ENCODE assay signal across 2 cellular contexts in the genomic region with DNA sequence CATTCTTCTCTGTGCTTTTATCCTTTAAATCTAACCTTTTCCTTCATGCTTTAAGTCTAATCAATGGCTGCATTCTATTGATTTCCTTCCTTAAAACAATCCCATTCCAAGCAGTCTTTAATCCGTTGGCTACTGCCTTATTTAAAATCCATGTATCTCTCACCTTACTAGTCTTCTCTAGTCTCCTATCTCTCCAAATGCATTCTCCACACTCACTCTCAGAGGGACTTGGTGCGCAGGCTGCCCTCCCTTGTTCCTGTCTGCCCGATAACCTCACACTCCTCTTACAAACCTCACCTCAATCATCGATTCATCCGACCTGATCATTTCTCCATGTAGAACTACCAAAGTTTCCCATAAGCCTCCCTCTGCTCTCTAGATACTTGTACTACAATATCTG.
TF ChIP-seq lines count a peak whose summit lies in the region.

No MANE protein-coding gene starts in this region.

TF ChIP-seq in WTC11, 78 proteins besides CTCF, POLR2A, EP300 and RAD21 (continued from another document):
- TF ChIP-seq HMGA2 (CRISPR knock-in tag; IDR thresholded peaks at IDR 0.05), result no peak
- TF ChIP-seq, protein P1, sequence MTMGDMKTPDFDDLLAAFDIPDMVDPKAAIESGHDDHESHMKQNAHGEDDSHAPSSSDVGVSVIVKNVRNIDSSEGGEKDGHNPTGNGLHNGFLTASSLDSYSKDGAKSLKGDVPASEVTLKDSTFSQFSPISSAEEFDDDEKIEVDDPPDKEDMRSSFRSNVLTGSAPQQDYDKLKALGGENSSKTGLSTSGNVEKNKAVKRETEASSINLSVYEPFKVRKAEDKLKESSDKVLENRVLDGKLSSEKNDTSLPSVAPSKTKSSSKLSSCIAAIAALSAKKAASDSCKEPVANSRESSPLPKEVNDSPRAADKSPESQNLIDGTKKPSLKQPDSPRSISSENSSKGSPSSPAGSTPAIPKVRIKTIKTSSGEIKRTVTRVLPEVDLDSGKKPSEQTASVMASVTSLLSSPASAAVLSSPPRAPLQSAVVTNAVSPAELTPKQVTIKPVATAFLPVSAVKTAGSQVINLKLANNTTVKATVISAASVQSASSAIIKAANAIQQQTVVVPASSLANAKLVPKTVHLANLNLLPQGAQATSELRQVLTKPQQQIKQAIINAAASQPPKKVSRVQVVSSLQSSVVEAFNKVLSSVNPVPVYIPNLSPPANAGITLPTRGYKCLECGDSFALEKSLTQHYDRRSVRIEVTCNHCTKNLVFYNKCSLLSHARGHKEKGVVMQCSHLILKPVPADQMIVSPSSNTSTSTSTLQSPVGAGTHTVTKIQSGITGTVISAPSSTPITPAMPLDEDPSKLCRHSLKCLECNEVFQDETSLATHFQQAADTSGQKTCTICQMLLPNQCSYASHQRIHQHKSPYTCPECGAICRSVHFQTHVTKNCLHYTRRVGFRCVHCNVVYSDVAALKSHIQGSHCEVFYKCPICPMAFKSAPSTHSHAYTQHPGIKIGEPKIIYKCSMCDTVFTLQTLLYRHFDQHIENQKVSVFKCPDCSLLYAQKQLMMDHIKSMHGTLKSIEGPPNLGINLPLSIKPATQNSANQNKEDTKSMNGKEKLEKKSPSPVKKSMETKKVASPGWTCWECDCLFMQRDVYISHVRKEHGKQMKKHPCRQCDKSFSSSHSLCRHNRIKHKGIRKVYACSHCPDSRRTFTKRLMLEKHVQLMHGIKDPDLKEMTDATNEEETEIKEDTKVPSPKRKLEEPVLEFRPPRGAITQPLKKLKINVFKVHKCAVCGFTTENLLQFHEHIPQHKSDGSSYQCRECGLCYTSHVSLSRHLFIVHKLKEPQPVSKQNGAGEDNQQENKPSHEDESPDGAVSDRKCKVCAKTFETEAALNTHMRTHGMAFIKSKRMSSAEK (CRISPR knock-in tag; IDR thresholded peaks at IDR 0.05; ENCODE audit: borderline replicate concordance), result no peak
- TF ChIP-seq OVOL2 (CRISPR knock-in tag; IDR thresholded peaks at IDR 0.05; ENCODE audit: borderline replicate concordance), result no peak
- TF ChIP-seq ZBTB21 (CRISPR knock-in tag; IDR thresholded peaks at IDR 0.05; ENCODE audit: borderline replicate concordance), result no peak
- TF ChIP-seq EMX1 (CRISPR knock-in tag; IDR thresholded peaks at IDR 0.05), result no peak
- TF ChIP-seq, protein P2, sequence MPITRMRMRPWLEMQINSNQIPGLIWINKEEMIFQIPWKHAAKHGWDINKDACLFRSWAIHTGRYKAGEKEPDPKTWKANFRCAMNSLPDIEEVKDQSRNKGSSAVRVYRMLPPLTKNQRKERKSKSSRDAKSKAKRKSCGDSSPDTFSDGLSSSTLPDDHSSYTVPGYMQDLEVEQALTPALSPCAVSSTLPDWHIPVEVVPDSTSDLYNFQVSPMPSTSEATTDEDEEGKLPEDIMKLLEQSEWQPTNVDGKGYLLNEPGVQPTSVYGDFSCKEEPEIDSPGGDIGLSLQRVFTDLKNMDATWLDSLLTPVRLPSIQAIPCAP (CRISPR knock-in tag; IDR thresholded peaks at IDR 0.05), result no peak
- no peak for TF ChIP-seq GTF2I (CRISPR knock-in tag; conservative IDR thresholded peaks at IDR 0.05)
- TF ChIP-seq CBFB (CRISPR knock-in tag; IDR thresholded peaks at IDR 0.05; ENCODE audit: low read depth), result no peak
- TF ChIP-seq, protein P3, sequence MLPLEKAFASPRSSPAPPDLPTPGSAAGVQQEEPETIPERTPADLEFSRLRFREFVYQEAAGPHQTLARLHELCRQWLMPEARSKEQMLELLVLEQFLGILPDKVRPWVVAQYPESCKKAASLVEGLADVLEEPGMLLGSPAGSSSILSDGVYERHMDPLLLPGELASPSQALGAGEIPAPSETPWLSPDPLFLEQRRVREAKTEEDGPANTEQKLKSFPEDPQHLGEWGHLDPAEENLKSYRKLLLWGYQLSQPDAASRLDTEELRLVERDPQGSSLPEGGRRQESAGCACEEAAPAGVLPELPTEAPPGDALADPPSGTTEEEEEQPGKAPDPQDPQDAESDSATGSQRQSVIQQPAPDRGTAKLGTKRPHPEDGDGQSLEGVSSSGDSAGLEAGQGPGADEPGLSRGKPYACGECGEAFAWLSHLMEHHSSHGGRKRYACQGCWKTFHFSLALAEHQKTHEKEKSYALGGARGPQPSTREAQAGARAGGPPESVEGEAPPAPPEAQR (CRISPR knock-in tag; IDR thresholded peaks at IDR 0.05), result no peak

TF ChIP-seq in H1, 55 proteins besides CTCF, POLR2A, EP300 and RAD21 (continued from another document):
- TF ChIP-seq POLR2AphosphoS5 (IDR thresholded peaks at IDR 0.05; ENCODE audit: low read depth, low read length) (0 out of 2 replicates have a peak, but pooled peaks have one; percentile 40), CEBPB (IDR thresholded peaks at IDR 0.05; ENCODE audit: low read depth, low read length) (no peak)
